Comparison of ENCODE assay signal across 11 cellular contexts in the genomic region with DNA sequence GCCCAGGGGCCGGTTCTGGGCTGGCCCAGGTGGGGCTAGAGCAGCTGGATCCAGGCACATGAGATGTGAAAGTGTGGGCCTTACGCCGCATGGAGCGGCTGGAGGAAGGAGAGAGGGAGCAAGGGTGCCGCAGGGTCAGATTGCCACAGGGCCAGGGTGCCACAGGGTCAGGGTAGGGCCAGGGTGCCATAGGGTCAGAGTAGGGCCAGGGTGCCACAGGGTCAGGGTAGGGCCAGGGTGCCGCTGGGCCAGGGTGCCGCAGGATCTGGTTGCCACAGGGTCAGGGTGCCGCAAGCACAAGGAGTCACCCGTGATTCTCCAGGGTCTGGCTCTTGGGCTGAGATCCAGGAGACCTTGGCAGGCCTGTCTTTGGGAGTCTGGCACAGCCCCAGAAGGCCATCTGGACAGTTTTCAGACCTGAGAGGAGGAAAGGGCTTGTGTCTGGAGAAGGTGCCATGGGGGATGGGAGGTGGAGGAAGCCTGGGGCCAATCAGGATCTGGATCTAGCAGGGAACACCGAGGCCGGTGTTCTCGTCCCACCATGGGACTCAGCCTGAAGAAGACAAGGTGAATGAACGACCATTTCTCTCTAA. TPM values are rescaled to one million over a fixed set of nuclear protein-coding genes. Genes with fewer than 3 reads are reported as not detected.
DNase-seq lines count a peak whose midpoint lies in the region; ATAC-seq, FAIRE-seq and TF ChIP-seq lines count a peak whose summit lies in the region.
"Had no signal": no experiment of that assay in that cellular context is flagged by ENCODE, and none has a peak within 500 bp of the region (broad histone marks: within the 10 kb centered on the region; RNA-seq: fewer than 3 reads in every experiment).

No MANE protein-coding gene starts in this region.

- no peak overlapping the region for H2AFZ ChIP-seq in astrocyte (ENCODE audit: low read depth, low read length)

- H3K27me3 ChIP-seq in astrocyte (ENCODE audit: insufficient read depth, low read length) (no peaks in the 10 kb centered on the region), thoracic aorta (replicated peaks; ENCODE audit: insufficient read depth) (no peaks in the 10 kb centered on the region)

- H3K36me3 ChIP-seq in astrocyte (ENCODE audit: insufficient read depth, low read length) (peaks cover 23% of the 10 kb centered on the region), thoracic aorta (peaks cover 30% of the 10 kb centered on the region)

- no peak for FAIRE-seq in astrocyte (lab: Jason Lieb, UNC)

- H3K9me3 ChIP-seq in astrocyte (ENCODE audit: insufficient read depth, low read depth, low read length), result no peaks in the 10 kb centered on the region
- H3K9me3 ChIP-seq in thoracic aorta, result no peaks in the 10 kb centered on the region

- H3K4me3 ChIP-seq in astrocyte (ENCODE audit: insufficient read depth, low read depth, low read length) (no peak overlapping the region), thoracic aorta (no peak overlapping the region)

- H3K4me2 ChIP-seq in astrocyte (ENCODE audit: low read length), result no peak overlapping the region

- no peaks in the 10 kb centered on the region for H3K9me3 Mint-ChIP-seq in activated CD4-positive, alpha-beta memory T cell treated with anti-CD3 and anti-CD28 coated beads for 36 hours
- H3K9me3 Mint-ChIP-seq in activated CD4-positive, alpha-beta memory T cell treated with anti-CD3 and anti-CD28 coated beads, Interleukin-2, amount 10 ng/mL, durations not matched to agents 7 days and 5 days, result no peaks in the 10 kb centered on the region
- H3K9me3 Mint-ChIP-seq in astrocyte (ENCODE audit: unreplicated experiment), result no peaks in the 10 kb centered on the region
- H3K9me3 Mint-ChIP-seq: activated B cell treated with CpG ODN at 0.5 μM for 24 hours had no signal

- no peak for TF ChIP-seq CTCF in astrocyte (IDR thresholded peaks at IDR 0.05; ENCODE audit: insufficient read depth, low read depth, low read length)
- no peak for TF ChIP-seq CTCF in thoracic aorta (IDR thresholded peaks at IDR 0.05)

- no peak overlapping the region for H3K4me3 Mint-ChIP-seq in activated CD4-positive, alpha-beta memory T cell treated with anti-CD3 and anti-CD28 coated beads for 36 hours
- H3K4me3 Mint-ChIP-seq in activated CD4-positive, alpha-beta memory T cell treated with anti-CD3 and anti-CD28 coated beads, Interleukin-2, amount 10 ng/mL, durations not matched to agents 7 days and 5 days, result no peak overlapping the region
- H3K4me3 Mint-ChIP-seq in astrocyte (ENCODE audit: unreplicated experiment), result no peak overlapping the region
- H3K4me3 Mint-ChIP-seq: activated B cell treated with CpG ODN at 0.5 μM for 24 hours had no signal

- H3K27me3 Mint-ChIP-seq in activated CD4-positive, alpha-beta memory T cell treated with anti-CD3 and anti-CD28 coated beads for 36 hours, result no peaks in the 10 kb centered on the region
- H3K27me3 Mint-ChIP-seq in activated CD4-positive, alpha-beta memory T cell treated with anti-CD3 and anti-CD28 coated beads, Interleukin-2, amount 10 ng/mL, durations not matched to agents 7 days and 5 days, result no peaks in the 10 kb centered on the region
- H3K27me3 Mint-ChIP-seq in astrocyte (ENCODE audit: low read depth, unreplicated experiment), result no peaks in the 10 kb centered on the region
- H3K27me3 Mint-ChIP-seq: activated B cell treated with CpG ODN at 0.5 μM for 24 hours had no signal

- peaks cover 10% of the 10 kb centered on the region for H3K4me1 Mint-ChIP-seq in activated CD4-positive, alpha-beta memory T cell treated with anti-CD3 and anti-CD28 coated beads for 36 hours (ENCODE audit: low read depth)
- peaks cover 20% of the 10 kb centered on the region for H3K4me1 Mint-ChIP-seq in activated CD4-positive, alpha-beta memory T cell treated with anti-CD3 and anti-CD28 coated beads, Interleukin-2, amount 10 ng/mL, durations not matched to agents 7 days and 5 days
- peaks cover 12% of the 10 kb centered on the region for H3K4me1 Mint-ChIP-seq in astrocyte (ENCODE audit: low read depth, unreplicated experiment)

- H3K27ac ChIP-seq in astrocyte (ENCODE audit: low read depth, low read length), result no peak overlapping the region
- H3K27ac ChIP-seq in thoracic aorta, result peak overlapping the region; percentile 55 to 68
- H3K27ac ChIP-seq: HL-60 had no signal

- H3K4me1 ChIP-seq in astrocyte (ENCODE audit: insufficient read depth, low read length), result peaks cover 3% of the 10 kb centered on the region
- peaks cover 8 to 37% of the 10 kb centered on the region in 2 donors for H3K4me1 ChIP-seq in thoracic aorta (ENCODE audit: control insufficient read depth in 1 of 2, low read depth in 2 of 2)

- POLR2A ChIA-PET in activated CD4-positive, alpha-beta memory T cell treated with anti-CD3 and anti-CD28 coated beads for 36 hours (lab: Charles Lee), result no interaction called here
- POLR2A ChIA-PET in activated CD4-positive, alpha-beta memory T cell treated with anti-CD3 and anti-CD28 coated beads, Interleukin-2, amount 10 ng/mL, durations not matched to agents 7 days and 5 days (lab: Charles Lee), result interaction anchor here (1.9 kb wide), 1 partner anchor 13 kb away, joined by 5 read pairs; no protein-coding TSS in a partner anchor

- peaks cover 14% of the 10 kb centered on the region for H3K36me3 Mint-ChIP-seq in activated CD4-positive, alpha-beta memory T cell treated with anti-CD3 and anti-CD28 coated beads for 36 hours
- peaks cover 33% of the 10 kb centered on the region for H3K36me3 Mint-ChIP-seq in activated CD4-positive, alpha-beta memory T cell treated with anti-CD3 and anti-CD28 coated beads, Interleukin-2, amount 10 ng/mL, durations not matched to agents 7 days and 5 days (ENCODE audit: low read depth)
- peaks cover 24% of the 10 kb centered on the region for H3K36me3 Mint-ChIP-seq in astrocyte (ENCODE audit: low read depth, unreplicated experiment)

- peaks cover 69% of the 10 kb centered on the region for H3K79me2 ChIP-seq in astrocyte (ENCODE audit: insufficient read depth, low read length)

- H3K9ac ChIP-seq in astrocyte (ENCODE audit: low read length), result no peak overlapping the region

- intact Hi-C loops in activated CD4-positive, alpha-beta memory T cell treated with anti-CD3 and anti-CD28 coated beads for 36 hours (cut with micrococcal nuclease), result no loop called here

- peak overlapping the region; percentile 13 for H3K27ac Mint-ChIP-seq in activated CD4-positive, alpha-beta memory T cell treated with anti-CD3 and anti-CD28 coated beads for 36 hours
- no peak overlapping the region for H3K27ac Mint-ChIP-seq in activated CD4-positive, alpha-beta memory T cell treated with anti-CD3 and anti-CD28 coated beads, Interleukin-2, amount 10 ng/mL, durations not matched to agents 7 days and 5 days
- H3K27ac Mint-ChIP-seq in astrocyte (ENCODE audit: unreplicated experiment), result peak overlapping the region; percentile 41
- H3K27ac Mint-ChIP-seq: activated B cell treated with CpG ODN at 0.5 μM for 24 hours had no signal

- H4K20me1 ChIP-seq in astrocyte (ENCODE audit: insufficient read depth, low read length), result peaks cover 94% of the 10 kb centered on the region

- peak; percentile 7 for DNase-seq in activated CD4-positive, alpha-beta memory T cell treated with anti-CD3 and anti-CD28 coated beads for 36 hours
- DNase-seq in activated CD4-positive, alpha-beta memory T cell treated with anti-CD3 and anti-CD28 coated beads, Interleukin-2, amount 10 ng/mL, durations not matched to agents 7 days and 5 days, result no peak
- DNase-seq in astrocyte (ENCODE audit: low read depth) (no peak), left lobe of liver (ENCODE audit: low spot score) (peak; percentile 89), thoracic aorta (ENCODE audit: low spot score) (no peak), HK-2 (ENCODE audit: unreplicated experiment) (no peak), cortex of kidney (lab: John Stamatoyannopoulos, UW) (no peak)
- DNase-seq: activated B cell treated with CpG ODN at 0.5 μM for 24 hours, GOT3 had no signal

- CTCF ChIA-PET in activated CD4-positive, alpha-beta memory T cell treated with anti-CD3 and anti-CD28 coated beads for 36 hours (lab: Charles Lee), result no interaction called here
- CTCF ChIA-PET in activated CD4-positive, alpha-beta memory T cell treated with anti-CD3 and anti-CD28 coated beads, Interleukin-2, amount 10 ng/mL, durations not matched to agents 7 days and 5 days (lab: Charles Lee), result no interaction called here

- ATAC-seq in left lobe of liver (peak; percentile 94), thoracic aorta (ENCODE audit: insufficient number of reproducible peaks, low FRiP score, low read depth) (no peak), HG02973 (IDR thresholded peaks at IDR 0.05; ENCODE audit: unreplicated experiment) (no peak)

RNA-seq across cellular contexts. Expression of a gene that starts 42.5 kb away (rescaled TPM):
- total RNA-seq in activated CD4-positive, alpha-beta memory T cell treated with anti-CD3 and anti-CD28 coated beads for 36 hours, result 100 to 1,000 TPM; 134 to 139 TPM
- 100 to 1,000 TPM; 193 to 196 TPM for total RNA-seq in activated CD4-positive, alpha-beta memory T cell treated with anti-CD3 and anti-CD28 coated beads, Interleukin-2, amount 10 ng/mL, durations not matched to agents 7 days and 5 days
- 395 and 421 TPM in 2 replicates for total RNA-seq in astrocyte
- 58.5 TPM for total RNA-seq in left lobe of liver
- 100 to 1,000 TPM in 1 of 2 donors, 10 to 100 TPM in 1; 87.2 to 219 TPM for total RNA-seq in thoracic aorta

RNA-seq across cellular contexts. Expression of a gene that starts 54.9 kb away (rescaled TPM):
- not detected for total RNA-seq in activated CD4-positive, alpha-beta memory T cell treated with anti-CD3 and anti-CD28 coated beads for 36 hours
- total RNA-seq in activated CD4-positive, alpha-beta memory T cell treated with anti-CD3 and anti-CD28 coated beads, Interleukin-2, amount 10 ng/mL, durations not matched to agents 7 days and 5 days, result not detected
- not detected in 2 replicates for total RNA-seq in astrocyte
- 0.08 TPM for total RNA-seq in left lobe of liver
- not detected for total RNA-seq in thoracic aorta
- total RNA-seq: activated B cell treated with CpG ODN at 0.5 μM for 24 hours had no signal

RNA-seq across cellular contexts. Expression of a gene that starts 58.8 kb away (rescaled TPM):
- total RNA-seq in activated CD4-positive, alpha-beta memory T cell treated with anti-CD3 and anti-CD28 coated beads for 36 hours, result 1,000 to 10,000 TPM; 1,774 to 1,791 TPM
- 100 to 1,000 TPM; 933 to 960 TPM for total RNA-seq in activated CD4-positive, alpha-beta memory T cell treated with anti-CD3 and anti-CD28 coated beads, Interleukin-2, amount 10 ng/mL, durations not matched to agents 7 days and 5 days
- total RNA-seq in astrocyte, result 954 and 1,087 TPM in 2 replicates
- 371 TPM for total RNA-seq in left lobe of liver
- total RNA-seq in thoracic aorta, result 100 to 1,000 TPM; 870 to 981 TPM

Comparison
In these comparisons a context has a peak if more than half of its experiments do, and no peak if none do; other contexts are left out.
1. DNase-seq: peak in activated CD4-positive, alpha-beta memory T cell treated with anti-CD3 and anti-CD28 coated beads for 36 hours (single experiment) and left lobe of liver (single experiment); none in activated CD4-positive, alpha-beta memory T cell treated with anti-CD3 and anti-CD28 coated beads, Interleukin-2, amount 10 ng/mL, durations not matched to agents 7 days and 5 days (single experiment), astrocyte (single experiment), thoracic aorta (single experiment), HK-2 (single experiment) and cortex of kidney (single experiment).